In the genomic region with DNA sequence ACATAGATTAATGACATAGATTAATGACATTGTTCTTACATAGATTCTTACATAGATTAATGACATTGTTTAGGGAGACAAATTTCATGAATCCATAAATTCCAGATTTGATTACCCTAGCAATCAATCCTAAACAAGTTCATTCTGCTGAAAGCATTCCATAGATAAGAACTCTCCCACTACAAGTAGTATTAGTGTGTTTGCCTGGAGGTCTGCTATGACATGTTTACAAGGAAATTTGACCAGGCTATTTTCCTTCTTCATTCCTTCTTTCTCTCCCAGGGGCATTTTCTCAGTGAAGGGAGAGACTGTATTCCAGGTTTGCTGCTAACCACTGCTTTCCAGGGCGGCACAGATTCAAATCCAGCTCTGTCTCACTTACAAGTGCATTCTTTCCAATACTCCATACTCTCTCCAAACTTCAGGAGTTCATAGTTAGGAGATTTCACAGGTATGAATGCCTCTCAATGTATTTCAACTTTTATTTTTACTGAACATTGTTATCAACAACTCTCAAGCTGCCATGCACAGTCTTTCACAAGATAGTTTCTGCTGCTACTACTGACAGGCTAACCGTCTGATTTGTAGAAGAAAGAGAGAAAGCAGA, we compare ENCODE assay signal across 20 cellular contexts.
DNase-seq lines count a peak whose midpoint lies in the region; ATAC-seq and TF ChIP-seq lines count a peak whose summit lies in the region.
"Had no signal": no experiment of that assay in that cellular context is flagged by ENCODE, and none has a peak within 500 bp of the region (broad histone marks: within the 10 kb centered on the region; RNA-seq: fewer than 3 reads in every experiment).

No MANE protein-coding gene starts in this region.

- H3K79me2 ChIP-seq in hepatocyte: no peaks in the 10 kb centered on the region

- H3K36me3 ChIP-seq in Caco-2 (ENCODE audit: control insufficient read depth, insufficient read depth, low read length) (no peaks in the 10 kb centered on the region), IMR-90 (ENCODE audit: control insufficient read depth, insufficient read depth, low read length) (no peaks in the 10 kb centered on the region), hepatocyte (replicated peaks; ENCODE audit: insufficient read depth, low read depth) (no peaks in the 10 kb centered on the region)
- H3K36me3 ChIP-seq: BE2C had no signal

- no peak overlapping the region for H2BK120ac ChIP-seq in IMR-90 (ENCODE audit: low read depth, low read length)

- no peaks in the 10 kb centered on the region for H3K79me1 ChIP-seq in IMR-90 (ENCODE audit: low read depth in 1 of 2, low read length in 2 of 2)

- no peak overlapping the region for H2BK20ac ChIP-seq in IMR-90 (ENCODE audit: low read depth, low read length)

- H3K56ac ChIP-seq in IMR-90 (ENCODE audit: extremely low read depth, insufficient read depth, low read length): no peak overlapping the region

- H3K9me3 ChIP-seq in Caco-2 (no peaks in the 10 kb centered on the region), IMR-90 (ENCODE audit: control insufficient read depth, insufficient read depth, low read length) (no peaks in the 10 kb centered on the region), hepatocyte (ENCODE audit: low read depth) (no peaks in the 10 kb centered on the region)
- H3K9me3 ChIP-seq: BE2C had no signal

- H4K20me1 ChIP-seq in IMR-90 (ENCODE audit: insufficient read depth, low read length) (no peaks in the 10 kb centered on the region), hepatocyte (ENCODE audit: insufficient read depth, poor library complexity, severe bottlenecking) (no peaks in the 10 kb centered on the region)

- no peak overlapping the region for H3K18ac ChIP-seq in IMR-90 (ENCODE audit: low read depth, low read length)

- H2AK9ac ChIP-seq in IMR-90 (replicated peaks; ENCODE audit: low read depth, low read length, poor library complexity): no peak overlapping the region

- H3K27ac Mint-ChIP-seq in Caco-2 (ENCODE audit: unreplicated experiment) (peak overlapping the region; percentile 76), nephron (peak overlapping the region; percentile 8 to 26 (median 16))
- H3K27ac Mint-ChIP-seq: CD4-positive, CD25-positive, alpha-beta regulatory T cell had no signal

- peak; percentile 27 for ATAC-seq in IMR-90 (ENCODE audit: low read depth)
- no peak for ATAC-seq in GM19452 (IDR thresholded peaks at IDR 0.05; ENCODE audit: unreplicated experiment)
- ATAC-seq: PC-3 had no signal

- no peak for TF ChIP-seq RAD21 in IMR-90 (IDR thresholded peaks at IDR 0.05; ENCODE audit: low read length)

- H3K4me1 Mint-ChIP-seq in Caco-2 (ENCODE audit: low read depth, unreplicated experiment): peaks cover 18% of the 10 kb centered on the region
- H3K4me1 Mint-ChIP-seq in nephron: peaks cover 13% of the 10 kb centered on the region
- H3K4me1 Mint-ChIP-seq: CD4-positive, CD25-positive, alpha-beta regulatory T cell had no signal

- no peak overlapping the region for H3K4me3 ChIP-seq in Caco-2 (ENCODE audit: low read depth, low read length)
- H3K4me3 ChIP-seq in IMR-90 (ENCODE audit: insufficient read depth, low read depth, low read length): no peak overlapping the region
- H3K4me3 ChIP-seq in hepatocyte: no peak overlapping the region

- peaks cover 2% of the 10 kb centered on the region for H3K27me3 Mint-ChIP-seq in Caco-2 (ENCODE audit: insufficient read depth, unreplicated experiment)
- peaks cover 3% of the 10 kb centered on the region for H3K27me3 Mint-ChIP-seq in nephron (ENCODE audit: low read depth)

- H2BK5ac ChIP-seq in IMR-90 (ENCODE audit: low read depth, low read length, poor library complexity, severe bottlenecking): no peak overlapping the region

- no peak overlapping the region for H4K5ac ChIP-seq in IMR-90 (ENCODE audit: low read depth, low read length)

- TF ChIP-seq POLR2A in IMR-90 (IDR thresholded peaks at IDR 0.05; ENCODE audit: low read depth, low read length): no peak

- H3K14ac ChIP-seq in IMR-90 (replicated peaks; ENCODE audit: low read depth, low read length): no peak overlapping the region

- dilution Hi-C loops in IMR-90 (cut with HindIII; ENCODE audit: low sequenced_read_pairs, unreplicated experiment): no loop called here

- in situ Hi-C loops in IMR-90 (cut with MboI; ENCODE audit: low sequenced_read_pairs): no loop called here

- H2BK15ac ChIP-seq in IMR-90 (ENCODE audit: low read depth, low read length): no peak overlapping the region

- H3K36me3 Mint-ChIP-seq in Caco-2 (ENCODE audit: insufficient read depth, unreplicated experiment) (no peaks in the 10 kb centered on the region), nephron (ENCODE audit: low read depth) (no peaks in the 10 kb centered on the region)
- H3K36me3 Mint-ChIP-seq: CD4-positive, CD25-positive, alpha-beta regulatory T cell had no signal

- no peaks in the 10 kb centered on the region for H3K9me2 ChIP-seq in hepatocyte (replicated peaks; ENCODE audit: insufficient read depth)

- no peak overlapping the region for H2AK5ac ChIP-seq in IMR-90 (ENCODE audit: low read depth, low read length)

- H4K8ac ChIP-seq in IMR-90 (ENCODE audit: low read depth in 2 of 2, low read length in 2 of 2): no peak overlapping the region

- BruUV-seq in Caco-2 (replicated peaks; lab: Mats Ljungman, UMichigan) (no TSS peak), IMR-90 (replicated peaks; lab: Mats Ljungman, UMichigan) (no TSS peak)

- H3K4ac ChIP-seq in IMR-90 (ENCODE audit: low read depth, low read length): no peak overlapping the region

- H2AFZ ChIP-seq in IMR-90 (replicated peaks; ENCODE audit: low read length, poor library complexity) (no peak overlapping the region), hepatocyte (no peak overlapping the region)

- no peak overlapping the region for H3K4me2 ChIP-seq in IMR-90 (ENCODE audit: low read depth, low read length)
- H3K4me2 ChIP-seq in hepatocyte: peak overlapping the region; percentile 0
- H3K4me2 ChIP-seq: KMS-11 had no signal

- H3K9ac ChIP-seq in IMR-90 (ENCODE audit: low read depth, low read length): no peak overlapping the region
- H3K9ac ChIP-seq: KMS-11 had no signal

- no peak overlapping the region for H3K27ac ChIP-seq in IMR-90 (ENCODE audit: insufficient read depth, low read length)
- H3K27ac ChIP-seq in hepatocyte: peak overlapping the region; percentile 61
- H3K27ac ChIP-seq: KMS-11 had no signal

- DNase-seq in Caco-2 (peak in 1 of 2 experiments; percentile 36), IMR-90 (no peak), hepatocyte (ENCODE audit: low spot score) (no peak), NCI-H82 treated with DMSO at 0.1 percent for 48 hours (lab: John Stamatoyannopoulos, UW; ENCODE audit: unreplicated experiment) (no peak), DMS153 treated with DMSO at 0.1 percent for 48 hours (lab: John Stamatoyannopoulos, UW; ENCODE audit: unreplicated experiment) (no peak), A172 (ENCODE audit: low spot score) (no peak)
- DNase-seq: BE2C; CD4-positive, CD25-positive, alpha-beta regulatory T cell; COR-L47; MV-4-11; NCI-H1694 treated with DMSO at 0.1 percent for 48 hours; NCI-H2107; NCI-H510A treated with DMSO at 0.1 percent for 48 hours; NCI-H774; PC-3; RPMI8226; SHP77 treated with DMSO at 0.1 percent for 48 hours had no signal

- H3K27me3 ChIP-seq in Caco-2 (replicated peaks; ENCODE audit: control insufficient read depth, insufficient read depth, low read length): no peaks in the 10 kb centered on the region; the same call in 1 of the 2 replicates
- peaks cover 5% of the 10 kb centered on the region for H3K27me3 ChIP-seq in IMR-90 (ENCODE audit: control insufficient read depth, insufficient read depth, low read length)
- H3K27me3 ChIP-seq in hepatocyte: no peaks in the 10 kb centered on the region

- intact Hi-C loops in Caco-2 (cut with micrococcal nuclease; ENCODE audit: unreplicated experiment) (loop anchor here (2.0 to 10.0 kb wide), 4 partner anchors 43 to 800 kb away; a partner anchor contains a TSS), IMR-90 (cut with micrococcal nuclease) (no loop called here)

- no peak overlapping the region for H3K23ac ChIP-seq in IMR-90 (ENCODE audit: low read depth, low read length)

- H4K91ac ChIP-seq in IMR-90 (ENCODE audit: insufficient read depth, low read depth, low read length): no peak overlapping the region

- no peaks in the 10 kb centered on the region for H3K9me1 ChIP-seq in IMR-90 (ENCODE audit: insufficient read depth, low read length)

- H3K4me3 Mint-ChIP-seq in Caco-2 (ENCODE audit: unreplicated experiment) (no peak overlapping the region), nephron (no peak overlapping the region)
- H3K4me3 Mint-ChIP-seq: CD4-positive, CD25-positive, alpha-beta regulatory T cell had no signal

- TF ChIP-seq CTCF in Caco-2 (IDR thresholded peaks at IDR 0.05; ENCODE audit: insufficient read depth in 1 of 2, low read depth in 1 of 2, low read length in 1 of 2, severe bottlenecking in 1 of 2, unreplicated experiment in 1 of 2): no peak
- no peak for TF ChIP-seq CTCF in IMR-90 (conservative IDR thresholded peaks at IDR 0.05; ENCODE audit: low read depth, low read length)
- no peak for TF ChIP-seq CTCF in hepatocyte (IDR thresholded peaks at IDR 0.05; ENCODE audit: poor library complexity)
- TF ChIP-seq CTCF in nephron (IDR thresholded peaks at IDR 0.05; ENCODE audit: unreplicated experiment in 3 of 3): no peak

- no CpG with 5 or more reads among the region's 2 CpGs for whole genome bisulfite sequencing in IMR-90 (ENCODE audit: extremely low coverage in 2 of 2, insufficient read length in 1 of 2), 2 experiments
- 40% methylated on average over 2 of the region's 2 CpGs for WGBS in hepatocyte (ENCODE audit: low lambda C conversion rate, missing lambda C conversion rate)

- POLR2A ChIA-PET in Caco-2 (lab: Charles Lee): no interaction called here
- POLR2A ChIA-PET in IMR-90 (lab: Charles Lee; ENCODE audit: unreplicated experiment): no interaction called here

- H3K4me1 ChIP-seq in Caco-2 (peaks cover 18% of the 10 kb centered on the region), IMR-90 (ENCODE audit: control insufficient read depth, insufficient read depth, low read length) (no peaks in the 10 kb centered on the region), hepatocyte (ENCODE audit: insufficient read depth) (peaks cover 14% of the 10 kb centered on the region)
- H3K4me1 ChIP-seq: BE2C had no signal

- H3K9me3 Mint-ChIP-seq in Caco-2 (ENCODE audit: unreplicated experiment) (peaks cover 7% of the 10 kb centered on the region), nephron (no peaks in the 10 kb centered on the region)

- CTCF ChIA-PET in Caco-2 (lab: Charles Lee): interaction anchor here (0.6 to 1.2 kb wide), 3 partner anchors 9 to 527 kb away, joined by 3 to 10 read pairs (median 3); no protein-coding TSS in a partner anchor
- CTCF ChIA-PET in IMR-90 (lab: Yijun Ruan, JAX): interaction anchor here (0.7 to 2.7 kb wide), 2 partner anchors 9 to 33 kb away, joined by 3 to 12 read pairs; no protein-coding TSS in a partner anchor

TF ChIP-seq in IMR-90, 13 proteins besides CTCF, POLR2A, EP300 and RAD21:
- TF ChIP-seq, protein P1, sequence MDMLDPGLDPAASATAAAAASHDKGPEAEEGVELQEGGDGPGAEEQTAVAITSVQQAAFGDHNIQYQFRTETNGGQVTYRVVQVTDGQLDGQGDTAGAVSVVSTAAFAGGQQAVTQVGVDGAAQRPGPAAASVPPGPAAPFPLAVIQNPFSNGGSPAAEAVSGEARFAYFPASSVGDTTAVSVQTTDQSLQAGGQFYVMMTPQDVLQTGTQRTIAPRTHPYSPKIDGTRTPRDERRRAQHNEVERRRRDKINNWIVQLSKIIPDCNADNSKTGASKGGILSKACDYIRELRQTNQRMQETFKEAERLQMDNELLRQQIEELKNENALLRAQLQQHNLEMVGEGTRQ (IDR thresholded peaks at IDR 0.05; ENCODE audit: low read depth, low read length): no peak
